In genomic region chr1:93499075-93499474, GRCh38 we compare ENCODE assay signal across 1 cellular context.
TF ChIP-seq lines count a peak whose summit lies in the region.

No MANE protein-coding gene starts in this region.

TF ChIP-seq in K562, 482 proteins besides CTCF, POLR2A, EP300 and RAD21 (continued from another document):
- TF ChIP-seq PBX2 (CRISPR knock-in tag; IDR thresholded peaks at IDR 0.05; ENCODE audit: low read depth) (no peak), PBX2 (tag; conservative IDR thresholded peaks at IDR 0.05; ENCODE audit: low read depth) (peak; percentile 88), MEIS2 (IDR thresholded peaks at IDR 0.05; ENCODE audit: partially characterized antibody) (peak; percentile 87), PRDM10 (IDR thresholded peaks at IDR 0.05; ENCODE audit: partially characterized antibody) (peak; percentile 48), SNIP1 (IDR thresholded peaks at IDR 0.05; ENCODE audit: low read depth) (no peak), PKNOX1 (IDR thresholded peaks at IDR 0.05) (peak; percentile 86), CEBPB (tag; IDR thresholded peaks at IDR 0.05) (peak; percentile 83)
